ENCODE assay signal across 9 cellular contexts in genomic region chr17:45172232-45172540, GRCh38. TPM values are rescaled to one million over a fixed set of nuclear protein-coding genes. Genes with fewer than 3 reads are reported as not detected.
DNase-seq lines count a peak whose midpoint lies in the region; ATAC-seq and TF ChIP-seq lines count a peak whose summit lies in the region.
"Had no signal": no experiment of that assay in that cellular context is flagged by ENCODE, and none has a peak within 500 bp of the region (broad histone marks: within the 10 kb centered on the region; RNA-seq: fewer than 3 reads in every experiment).

No MANE protein-coding gene starts in this region.

- intact Hi-C loops in activated CD4-positive, alpha-beta T cell treated with anti-CD3 and anti-CD28 coated beads for 36 hours (cut with DNase I, micrococcal nuclease): loop anchor here (1.0 to 2.0 kb wide), 4 partner anchors 11 to 25 kb away; partner anchors contain the start of genes HEXIM1 (in 2 of the 2) and HEXIM2 (in 2 of the 2)
- intact Hi-C loops in ascending aorta (cut with DNase I) (loop anchor here (1.0 to 5.0 kb wide), 4 partner anchors 11 to 145 kb away; partner anchors contain the start of genes HEXIM1, HEXIM2 and MAP3K14), lower lobe of right lung (cut with DNase I) (no loop called here)
- intact Hi-C loops in CD4-positive, alpha-beta memory T cell (cut with micrococcal nuclease): loop anchor here (1.0 to 2.0 kb wide), 2 partner anchors 11 to 23 kb away; partner anchors contain the start of genes HEXIM1 and HEXIM2

- peaks cover 23% of the 10 kb centered on the region for H3K4me1 Mint-ChIP-seq in activated CD4-positive, alpha-beta T cell treated with anti-CD3 and anti-CD28 coated beads for 36 hours
- H3K4me1 Mint-ChIP-seq in CD4-positive, alpha-beta memory T cell: peaks cover 5 to 17% (median 12%) of the 10 kb centered on the region in 4 donors

- H3K27ac Mint-ChIP-seq in activated CD4-positive, alpha-beta T cell treated with anti-CD3 and anti-CD28 coated beads for 36 hours: peak overlapping the region; percentile 85
- H3K27ac Mint-ChIP-seq in CD4-positive, alpha-beta memory T cell: peak overlapping the region in 1 of 7 donors; percentile 36

- TF ChIP-seq CTCF in ascending aorta (IDR thresholded peaks at IDR 0.05) (no peak), lower lobe of right lung (IDR thresholded peaks at IDR 0.05) (no peak)

- H3K4me3 ChIP-seq in ascending aorta (peak overlapping the region; percentile 59 to 68), lower lobe of right lung (peak overlapping the region; percentile 46), thymus (ENCODE audit: low read length) (peak overlapping the region; percentile 54)
- H3K4me3 ChIP-seq in CD4-positive, alpha-beta memory T cell (ENCODE audit: low read length in 2 of 2): no peak overlapping the region

- peaks cover 3 to 28% of the 10 kb centered on the region in 2 donors for H3K4me1 ChIP-seq in ascending aorta
- peaks cover 34% of the 10 kb centered on the region for H3K4me1 ChIP-seq in lower lobe of right lung
- peaks cover 21% of the 10 kb centered on the region for H3K4me1 ChIP-seq in thymus (ENCODE audit: control insufficient read depth, insufficient read depth, low read length)
- peaks cover 16% of the 10 kb centered on the region for H3K4me1 ChIP-seq in CD4-positive, alpha-beta memory T cell (ENCODE audit: insufficient read depth, low read length)

- ATAC-seq in activated CD4-positive, alpha-beta T cell treated with anti-CD3 and anti-CD28 coated beads for 36 hours: no peak
- ATAC-seq in lower lobe of right lung: no peak
- no peak for ATAC-seq in GM19452 (IDR thresholded peaks at IDR 0.05; ENCODE audit: unreplicated experiment)

- WGBS in thymus: 87% methylated on average over 5 of the region's 5 CpGs

- no peaks in the 10 kb centered on the region for H3K36me3 Mint-ChIP-seq in activated CD4-positive, alpha-beta T cell treated with anti-CD3 and anti-CD28 coated beads for 36 hours (ENCODE audit: low read depth)
- H3K36me3 Mint-ChIP-seq in CD4-positive, alpha-beta memory T cell: no peaks in the 10 kb centered on the region

- CTCF ChIA-PET in activated CD4-positive, alpha-beta T cell treated with anti-CD3 and anti-CD28 coated beads for 36 hours (lab: Charles Lee): interaction anchor here (0.7 to 4.2 kb wide), 8 partner anchors 9 to 37 kb away, joined by 3 to 41 read pairs (median 10); partner anchors contain the start of genes ACBD4, HEXIM1 and HEXIM2
- CTCF ChIA-PET in CD4-positive, alpha-beta memory T cell (lab: Charles Lee; ENCODE audit: partially characterized antibody): interaction anchor here (1.4 to 3.7 kb wide), 7 partner anchors 9 to 63 kb away, joined by 3 to 29 read pairs (median 12); partner anchors contain the start of gene ACBD4

- no peaks in the 10 kb centered on the region for H3K36me3 ChIP-seq in ascending aorta
- no peaks in the 10 kb centered on the region for H3K36me3 ChIP-seq in lower lobe of right lung
- H3K36me3 ChIP-seq in thymus (ENCODE audit: control insufficient read depth, insufficient read depth): peaks cover 6% of the 10 kb centered on the region
- no peaks in the 10 kb centered on the region for H3K36me3 ChIP-seq in CD4-positive, alpha-beta memory T cell (ENCODE audit: insufficient read depth, low read length)

- no peak overlapping the region for H3K4me3 Mint-ChIP-seq in activated CD4-positive, alpha-beta T cell treated with anti-CD3 and anti-CD28 coated beads for 36 hours
- H3K4me3 Mint-ChIP-seq in CD4-positive, alpha-beta memory T cell: peak overlapping the region in 1 of 8 donors; percentile 51

- no peaks in the 10 kb centered on the region for H3K27me3 Mint-ChIP-seq in activated CD4-positive, alpha-beta T cell treated with anti-CD3 and anti-CD28 coated beads for 36 hours
- H3K27me3 Mint-ChIP-seq in CD4-positive, alpha-beta memory T cell: no peaks in the 10 kb centered on the region

- H3K9me3 ChIP-seq in ascending aorta (no peaks in the 10 kb centered on the region), lower lobe of right lung (no peaks in the 10 kb centered on the region), thymus (ENCODE audit: control insufficient read depth) (no peaks in the 10 kb centered on the region)
- H3K9me3 ChIP-seq in CD4-positive, alpha-beta memory T cell (ENCODE audit: control insufficient read depth in 1 of 2, low read length in 2 of 2): no peaks in the 10 kb centered on the region

- H3K27ac ChIP-seq in ascending aorta (peak overlapping the region; percentile 95), lower lobe of right lung (peak overlapping the region; percentile 90), thymus (ENCODE audit: low read depth) (peak overlapping the region; percentile 98)
- H3K27ac ChIP-seq in CD4-positive, alpha-beta memory T cell (ENCODE audit: low read depth, low read length): no peak overlapping the region

- DNase-seq in activated CD4-positive, alpha-beta T cell treated with anti-CD3 and anti-CD28 coated beads for 36 hours: no peak
- no peak for DNase-seq in activated CD4-positive, alpha-beta T cell treated with anti-CD3 and anti-CD28 coated beads, Interleukin-2, amount 50 U/mL, for 1 hour
- DNase-seq in ascending aorta (ENCODE audit: low spot score in 2 of 2): no peak
- DNase-seq in lower lobe of right lung: no peak
- DNase-seq in CD4-positive, alpha-beta memory T cell: no peak
- DNase-seq in NCI-H2081 (lab: John Stamatoyannopoulos, UW): no peak
- DNase-seq: NCI-H1417 treated with DMSO at 0.1 percent for 48 hours had no signal

- POLR2A ChIA-PET in activated CD4-positive, alpha-beta T cell treated with anti-CD3 and anti-CD28 coated beads for 36 hours (lab: Charles Lee): interaction anchor here (1.3 to 3.3 kb wide), 2 partner anchors 23 to 37 kb away, joined by 5 to 33 read pairs; partner anchors contain the start of genes ACBD4 and HEXIM1
- POLR2A ChIA-PET in CD4-positive, alpha-beta memory T cell (lab: Charles Lee; ENCODE audit: partially characterized antibody): interaction anchor here (0.8 to 5.7 kb wide), 7 partner anchors 11 to 142 kb away, joined by 3 to 65 read pairs (median 4); partner anchors contain the start of genes ACBD4, FMNL1, HEXIM1 and HEXIM2

- H3K9me3 Mint-ChIP-seq in activated CD4-positive, alpha-beta T cell treated with anti-CD3 and anti-CD28 coated beads for 36 hours (ENCODE audit: low read depth): no peaks in the 10 kb centered on the region
- no peaks in the 10 kb centered on the region for H3K9me3 Mint-ChIP-seq in CD4-positive, alpha-beta memory T cell

- no peaks in the 10 kb centered on the region for H3K27me3 ChIP-seq in ascending aorta
- no peaks in the 10 kb centered on the region for H3K27me3 ChIP-seq in lower lobe of right lung (ENCODE audit: low read depth)
- no peaks in the 10 kb centered on the region for H3K27me3 ChIP-seq in thymus (ENCODE audit: control insufficient read depth, insufficient read depth)
- H3K27me3 ChIP-seq in CD4-positive, alpha-beta memory T cell (ENCODE audit: insufficient read depth, low read length): no peaks in the 10 kb centered on the region

RNA-seq across cellular contexts. Expression of gene HEXIM2, which starts 10.5 kb away (rescaled TPM):
- total RNA-seq in activated CD4-positive, alpha-beta T cell treated with anti-CD3 and anti-CD28 coated beads for 36 hours: 1 to 10 TPM; 3.9 to 4.6 TPM
- 1.4 TPM for total RNA-seq in ascending aorta
- total RNA-seq in lower lobe of right lung: 6.4 TPM
- 9.6 TPM for polyA plus RNA-seq in thymus
- total RNA-seq in CD4-positive, alpha-beta memory T cell: 1 to 10 TPM; 2.7 to 5.1 TPM
- polyA plus RNA-seq in CD4-positive, alpha-beta memory T cell: 1 to 10 TPM; 2.7 to 2.8 TPM

RNA-seq across cellular contexts. Expression of gene HEXIM1, which starts 23.9 kb away (rescaled TPM):
- total RNA-seq in activated CD4-positive, alpha-beta T cell treated with anti-CD3 and anti-CD28 coated beads for 36 hours: 10 to 100 TPM; 27.1 to 27.3 TPM
- total RNA-seq in ascending aorta (23.7 TPM), lower lobe of right lung (33.9 TPM)
- polyA plus RNA-seq in thymus: 33.9 TPM
- total RNA-seq in CD4-positive, alpha-beta memory T cell: 10 to 100 TPM; 28.8 to 30.8 TPM
- 1 to 10 TPM; 2.8 to 5.9 TPM for polyA plus RNA-seq in CD4-positive, alpha-beta memory T cell

RNA-seq across cellular contexts. Expression of gene ACBD4, which starts 36.7 kb away (rescaled TPM):
- total RNA-seq in activated CD4-positive, alpha-beta T cell treated with anti-CD3 and anti-CD28 coated beads for 36 hours: 10 to 100 TPM; 12.7 to 13.4 TPM
- total RNA-seq in ascending aorta: 14.7 TPM
- 16.6 TPM for total RNA-seq in lower lobe of right lung
- polyA plus RNA-seq in thymus: 26.5 TPM
- 10 to 100 TPM; 41.9 to 48.1 TPM for total RNA-seq in CD4-positive, alpha-beta memory T cell
- 10 to 100 TPM; 10.3 to 10.5 TPM for polyA plus RNA-seq in CD4-positive, alpha-beta memory T cell

RNA-seq across cellular contexts. Expression of gene PLCD3, which starts 39.9 kb away (rescaled TPM):
- total RNA-seq in activated CD4-positive, alpha-beta T cell treated with anti-CD3 and anti-CD28 coated beads for 36 hours: 1 to 10 TPM; 2.9 to 3.4 TPM
- total RNA-seq in ascending aorta (65.5 TPM), lower lobe of right lung (38.3 TPM)
- 9.1 TPM for polyA plus RNA-seq in thymus
- 1 to 10 TPM; 3.8 to 6.0 TPM for total RNA-seq in CD4-positive, alpha-beta memory T cell
- under 1 TPM; 0.30 to 0.80 TPM for polyA plus RNA-seq in CD4-positive, alpha-beta memory T cell

RNA-seq across cellular contexts. Expression of gene FMNL1, which starts 49.5 kb away (rescaled TPM):
- 100 to 1,000 TPM; 268 to 295 TPM for total RNA-seq in activated CD4-positive, alpha-beta T cell treated with anti-CD3 and anti-CD28 coated beads for 36 hours
- 10.7 TPM for total RNA-seq in ascending aorta
- 87.0 TPM for total RNA-seq in lower lobe of right lung
- polyA plus RNA-seq in thymus: 79.5 TPM
- total RNA-seq in CD4-positive, alpha-beta memory T cell: 100 to 1,000 TPM; 403 to 405 TPM
- polyA plus RNA-seq in CD4-positive, alpha-beta memory T cell: 10 to 100 TPM in 1 of 2 donors, 1 to 10 TPM in 1; 8.1 to 64.4 TPM

Comparison
In these comparisons a context has a peak if more than half of its experiments do, and no peak if none do; other contexts are left out.
1. H3K4me3 ChIP-seq: peak in ascending aorta (2 of 2), lower lobe of right lung (single experiment) and thymus (single experiment); none in CD4-positive, alpha-beta memory T cell (0 of 2).